1 cellular context compared by ENCODE assay signal in genomic region chr22:31943976-31944699, GRCh38.
TF ChIP-seq lines count a peak whose summit lies in the region.

YWHAH (plus strand) TSS chr22:31944535; CDS start chr22:31944734, 199 bp downstream.

TF ChIP-seq in HepG2, 621 proteins besides CTCF, POLR2A, EP300 and RAD21 (continued from another document and continues in another):
- TF ChIP-seq HNF1B (CRISPR knock-in tag; IDR thresholded peaks at IDR 0.05) (0 out of 2 replicates have a peak, but pooled peaks have one; percentile 35), GMEB2 (CRISPR knock-in tag; IDR thresholded peaks at IDR 0.05; ENCODE audit: low read depth) (no peak), ZNF687 (CRISPR knock-in tag; IDR thresholded peaks at IDR 0.05) (peak; percentile 85), KDM6A (CRISPR knock-in tag; IDR thresholded peaks at IDR 0.05; ENCODE audit: low read depth) (no peak), IKZF5 (CRISPR knock-in tag; IDR thresholded peaks at IDR 0.05) (no peak), ZNF616 (CRISPR knock-in tag; IDR thresholded peaks at IDR 0.05; ENCODE audit: low read depth) (no peak), GATAD2A (CRISPR knock-in tag; IDR thresholded peaks at IDR 0.05) (no peak), CBX1 (IDR thresholded peaks at IDR 0.05; ENCODE audit: low read depth) (peak; percentile 47), SATB2 (CRISPR knock-in tag; IDR thresholded peaks at IDR 0.05) (no peak), MAX (IDR thresholded peaks at IDR 0.05) (peak; percentile 54), ZNF335 (CRISPR knock-in tag; IDR thresholded peaks at IDR 0.05) (no peak), ZNF142 (CRISPR knock-in tag; IDR thresholded peaks at IDR 0.05) (no peak), ATRX (CRISPR knock-in tag; IDR thresholded peaks at IDR 0.05; ENCODE audit: borderline replicate concordance) (no peak), ATF1 (CRISPR knock-in tag; IDR thresholded peaks at IDR 0.05) (no peak), ZBTB43 (CRISPR knock-in tag; conservative IDR thresholded peaks at IDR 0.05) (0 out of 2 replicates have a peak, but pooled peaks have one; percentile 17), TP53 (CRISPR knock-in tag; conservative IDR thresholded peaks at IDR 0.05) (no peak), KLF15 (CRISPR knock-in tag; IDR thresholded peaks at IDR 0.05; ENCODE audit: borderline replicate concordance) (no peak), ATF2 (CRISPR knock-in tag; IDR thresholded peaks at IDR 0.05) (peak; percentile 94), MXI1 (IDR thresholded peaks at IDR 0.05; ENCODE audit: borderline replicate concordance, low read depth, low read length) (no peak; the same call in 2 of the 3 replicates), RXRB (CRISPR knock-in tag; IDR thresholded peaks at IDR 0.05; ENCODE audit: borderline replicate concordance) (no peak), ZNF350 (CRISPR knock-in tag; IDR thresholded peaks at IDR 0.05; ENCODE audit: borderline replicate concordance, low read depth) (peak; percentile 49; the same call in 1 of the 2 replicates), HNRNPUL1 (IDR thresholded peaks at IDR 0.05; ENCODE audit: low read depth, low read length) (no peak), RBFOX2 (IDR thresholded peaks at IDR 0.05; ENCODE audit: low read depth, low read length) (peak; percentile 89), REXO4 (CRISPR knock-in tag; IDR thresholded peaks at IDR 0.05; ENCODE audit: borderline replicate concordance) (no peak), NFKB2 (CRISPR knock-in tag; IDR thresholded peaks at IDR 0.05; ENCODE audit: borderline replicate concordance) (peak; percentile 55; the same call in 1 of the 2 replicates), HOMEZ (CRISPR knock-in tag; IDR thresholded peaks at IDR 0.05; ENCODE audit: low read depth) (no peak), KLF6 (CRISPR knock-in tag; IDR thresholded peaks at IDR 0.05) (no peak), CERS6 (CRISPR knock-in tag; IDR thresholded peaks at IDR 0.05) (no peak), ZNF431 (CRISPR knock-in tag; IDR thresholded peaks at IDR 0.05; ENCODE audit: borderline replicate concordance, low read depth) (no peak; the same call in 1 of the 2 replicates), HMGA1 (CRISPR knock-in tag; conservative IDR thresholded peaks at IDR 0.05) (no peak), RORA (CRISPR knock-in tag; IDR thresholded peaks at IDR 0.05) (no peak), RFXAP (CRISPR knock-in tag; IDR thresholded peaks at IDR 0.05; ENCODE audit: borderline replicate concordance) (no peak), CREM (IDR thresholded peaks at IDR 0.05) (0 out of 2 replicates have a peak, but pooled peaks have one; percentile 28), CREM (CRISPR knock-in tag; IDR thresholded peaks at IDR 0.05) (no peak), FOXC1 (CRISPR knock-in tag; IDR thresholded peaks at IDR 0.05; ENCODE audit: borderline replicate concordance) (no peak; the same call in 1 of the 2 replicates), ZNF143 (CRISPR knock-in tag; IDR thresholded peaks at IDR 0.05) (no peak), NKX3-1 (CRISPR knock-in tag; IDR thresholded peaks at IDR 0.05) (no peak), CENPBD1 (CRISPR knock-in tag; IDR thresholded peaks at IDR 0.05; ENCODE audit: borderline replicate concordance, low read depth) (no peak), ZNF883 (CRISPR knock-in tag; IDR thresholded peaks at IDR 0.05; ENCODE audit: not compliant biosample characterization) (no peak), ZNF30 (CRISPR knock-in tag; IDR thresholded peaks at IDR 0.05) (no peak)
